ENCODE assay signal across 8 cellular contexts in the genomic region with DNA sequence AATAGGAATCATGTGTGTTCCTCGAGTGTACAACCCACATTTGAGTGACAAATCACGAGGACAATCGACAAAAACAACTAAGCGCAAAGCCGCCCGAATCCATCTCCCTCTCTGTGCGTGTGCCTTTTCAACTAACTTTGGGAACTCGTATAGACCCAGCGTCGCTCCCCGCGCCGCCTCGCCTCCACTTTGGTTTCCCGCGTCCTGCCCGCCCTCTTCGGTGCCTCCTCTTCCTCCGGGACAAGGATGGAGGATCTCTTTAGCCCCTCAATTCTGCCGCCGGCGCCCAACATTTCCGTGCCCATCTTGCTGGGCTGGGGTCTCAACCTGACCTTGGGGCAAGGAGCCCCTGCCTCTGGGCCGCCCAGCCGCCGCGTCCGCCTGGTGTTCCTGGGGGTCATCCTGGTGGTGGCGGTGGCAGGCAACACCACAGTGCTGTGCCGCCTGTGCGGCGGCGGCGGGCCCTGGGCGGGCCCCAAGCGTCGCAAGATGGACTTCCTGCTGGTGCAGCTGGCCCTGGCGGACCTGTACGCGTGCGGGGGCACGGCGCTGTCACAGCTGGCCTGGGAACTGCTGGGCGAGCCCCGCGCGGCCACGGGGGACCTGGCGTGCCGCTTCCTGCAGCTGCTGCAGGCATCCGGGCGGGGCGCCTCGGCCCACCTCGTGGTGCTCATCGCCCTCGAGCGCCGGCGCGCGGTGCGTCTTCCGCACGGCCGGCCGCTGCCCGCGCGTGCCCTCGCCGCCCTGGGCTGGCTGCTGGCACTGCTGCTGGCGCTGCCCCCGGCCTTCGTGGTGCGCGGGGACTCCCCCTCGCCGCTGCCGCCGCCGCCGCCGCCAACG. TPM values are rescaled to one million over a fixed set of nuclear protein-coding genes. Genes with fewer than 3 reads are reported as not detected.
DNase-seq lines count a peak whose midpoint lies in the region; ATAC-seq and TF ChIP-seq lines count a peak whose summit lies in the region.

Gene GPR150 (plus strand): TSS at position 58 of the 840 bp plus-strand sequence. CDS start 189 bp downstream, at position 247.

- peak; percentile 18 for TF ChIP-seq CTCF in GM12864 (IDR thresholded peaks at IDR 0.05; ENCODE audit: low read depth, low read length, missing control alignments)

- H3K4me1 Mint-ChIP-seq in memory B cell: peaks cover 23% of the 10 kb centered on the region

- no peaks in the 10 kb centered on the region for H3K27me3 Mint-ChIP-seq in memory B cell

- H3K27ac Mint-ChIP-seq in memory B cell: peak within 1 kb of the TSS; percentile 21

- no peaks in the 10 kb centered on the region for H3K36me3 Mint-ChIP-seq in memory B cell

- peak; percentile 18 for DNase-seq in GM12864 (ENCODE audit: low read depth)
- peak; percentile 59 for DNase-seq in M059J (ENCODE audit: low read depth)
- DNase-seq in dermis blood vessel endothelial cell: peak; percentile 69
- peak; percentile 43 to 57 for DNase-seq in memory B cell (ENCODE audit: low spot score in 2 of 2)
- peak; percentile 41 for DNase-seq in stimulated activated CD8-positive, alpha-beta memory T cell treated with anti-CD3 and anti-CD28 coated beads, Interleukin-15, amount 100 ng/mL, for 24 hours (ENCODE audit: low read depth)
- no peak for DNase-seq in GOT3 (lab: John Stamatoyannopoulos, UW)

- ATAC-seq in GM21825 (IDR thresholded peaks at IDR 0.05; ENCODE audit: unreplicated experiment) (peak; percentile 77), memory B cell (ENCODE audit: low read depth) (peak; percentile 79)
- ATAC-seq in activated CD4-positive, CD25-positive, alpha-beta regulatory T cell treated with anti-CD3 and anti-CD28 coated beads, Interleukin-2, amount 50 U/mL, for 24 hours: peak; percentile 73 to 75

- H3K9me3 Mint-ChIP-seq in memory B cell: no peaks in the 10 kb centered on the region

- H3K4me3 Mint-ChIP-seq in memory B cell: peak within 1 kb of the TSS; percentile 85

- peak within 1 kb of the TSS; percentile 49 for H3K4me3 ChIP-seq in GM12864 (ENCODE audit: low read depth, low read length)

RNA-seq across cellular contexts. Expression of gene GPR150, which starts in this region (rescaled TPM):
- 0.34 and 2.4 TPM in 2 replicates for total RNA-seq in M059J (2014; rRNA removed; shearing (Covaris generic))
- total RNA-seq in dermis blood vessel endothelial cell: 0.05 and 0.17 TPM in 2 replicates

Comparison
In these comparisons a context has a peak if more than half of its experiments do, and no peak if none do; other contexts are left out.
1. Peak in DNase-seq in dermis blood vessel endothelial cell; RNA of the gene not detected or under 1 TPM.